ENCODE assay signal across 8 cellular contexts in genomic region chr3:39000008-39000450, GRCh38. TPM values are rescaled to one million over a fixed set of nuclear protein-coding genes. Genes with fewer than 3 reads are reported as not detected.
A peak's percentile ranks its signal among the peaks of the same experiment; 100 is the strongest.
DNase-seq lines count a peak whose midpoint lies in the region; ATAC-seq, FAIRE-seq and TF ChIP-seq lines count a peak whose summit lies in the region.

No MANE protein-coding gene starts in this region.

- no peaks in the 10 kb centered on the region for H3K27me3 ChIP-seq in Loucy (ENCODE audit: insufficient read depth, low read length, poor library complexity, severe bottlenecking)
- no peaks in the 10 kb centered on the region for H3K27me3 ChIP-seq in naive thymus-derived CD4-positive, alpha-beta T cell (ENCODE audit: control insufficient read depth in 2 of 2, insufficient read depth in 2 of 2, low read length in 2 of 2)

- peak; percentile 86 for ATAC-seq in GM21529 (IDR thresholded peaks at IDR 0.05; ENCODE audit: unreplicated experiment)
- peak; percentile 50 for ATAC-seq in naive thymus-derived CD4-positive, alpha-beta T cell

- H3K4me3 Mint-ChIP-seq in naive thymus-derived CD4-positive, alpha-beta T cell: no peak overlapping the region

- H3K36me3 Mint-ChIP-seq in naive thymus-derived CD4-positive, alpha-beta T cell: no peaks in the 10 kb centered on the region

- H3K36me3 ChIP-seq in Loucy (ENCODE audit: insufficient read depth, low read length): no peaks in the 10 kb centered on the region
- no peaks in the 10 kb centered on the region for H3K36me3 ChIP-seq in naive thymus-derived CD4-positive, alpha-beta T cell (ENCODE audit: control insufficient read depth in 2 of 3, insufficient read depth in 3 of 3, low read length in 3 of 3)

- H3K79me2 ChIP-seq in Loucy (ENCODE audit: insufficient read depth, low read length): no peaks in the 10 kb centered on the region

- peak; percentile 82 for FAIRE-seq in endometrium (lab: Jason Lieb, UNC)

- H3K9me2 ChIP-seq in Loucy (replicated peaks; ENCODE audit: low read depth, low read length): no peaks in the 10 kb centered on the region

- H2AFZ ChIP-seq in Loucy (ENCODE audit: low read length): no peak overlapping the region

- CTCF ChIA-PET in naive thymus-derived CD4-positive, alpha-beta T cell (lab: Charles Lee): interaction anchor here (0.5 to 1.8 kb wide), 10 partner anchors 12 to 644 kb away, joined by 3 to 7 read pairs (median 3); partner anchors contain the start of gene EXOG

- H4K20me1 ChIP-seq in Loucy (ENCODE audit: insufficient read depth, low read length, poor library complexity, severe bottlenecking): no peaks in the 10 kb centered on the region

- no peak overlapping the region for H3K9ac ChIP-seq in Loucy (ENCODE audit: low read depth, low read length, poor library complexity, severe bottlenecking)

- H3K4me2 ChIP-seq in Loucy (ENCODE audit: low read depth, low read length, poor library complexity, severe bottlenecking): no peak overlapping the region

- H3K9me3 Mint-ChIP-seq in naive thymus-derived CD4-positive, alpha-beta T cell: no peaks in the 10 kb centered on the region

- no peaks in the 10 kb centered on the region for H3K9me3 ChIP-seq in Loucy (ENCODE audit: insufficient read depth, low read depth, low read length)
- H3K9me3 ChIP-seq in naive thymus-derived CD4-positive, alpha-beta T cell (ENCODE audit: control insufficient read depth in 2 of 3, low read length in 3 of 3): no peaks in the 10 kb centered on the region

- peaks cover 0 to 2% (median 0%) of the 10 kb centered on the region in 7 donors for H3K4me1 Mint-ChIP-seq in naive thymus-derived CD4-positive, alpha-beta T cell

- POLR2A ChIA-PET in naive thymus-derived CD4-positive, alpha-beta T cell (lab: Charles Lee): no interaction called here

- H3K27ac Mint-ChIP-seq in naive thymus-derived CD4-positive, alpha-beta T cell: no peak overlapping the region

- no peaks in the 10 kb centered on the region for H3F3A ChIP-seq in Loucy (ENCODE audit: low read depth)

- peaks cover 5 to 16% (median 13%) of the 10 kb centered on the region in 5 donors for H3K27me3 Mint-ChIP-seq in naive thymus-derived CD4-positive, alpha-beta T cell

- H3K4me1 ChIP-seq in Loucy (ENCODE audit: insufficient read depth, low read length, poor library complexity, severe bottlenecking): no peaks in the 10 kb centered on the region
- H3K4me1 ChIP-seq in naive thymus-derived CD4-positive, alpha-beta T cell (ENCODE audit: control insufficient read depth in 2 of 2, insufficient read depth in 2 of 2, low read length in 2 of 2): no peaks in the 10 kb centered on the region

- intact Hi-C loops in naive thymus-derived CD4-positive, alpha-beta T cell (cut with micrococcal nuclease): loop anchor here (1.0 to 5.0 kb wide), 5 partner anchors 288 to 503 kb away; partner anchors contain the start of gene EXOG (in 1 of the 2)

- DNase-seq in EL: peak; percentile 58
- DNase-seq in RPMI7951 (ENCODE audit: low read depth): peak; percentile 65
- DNase-seq in naive thymus-derived CD4-positive, alpha-beta T cell: peak in 6 of 9 donors; percentile 14 to 39 (median 32)
- DNase-seq in stimulated activated CD4-positive, alpha-beta T cell treated with anti-CD3 and anti-CD28 coated beads, Interleukin-4, amount 100 ng/mL, for 24 hours: no peak
- DNase-seq in UCSD-AML1 (lab: John Stamatoyannopoulos, UW; ENCODE audit: unreplicated experiment): no peak

- H3K27ac ChIP-seq in naive thymus-derived CD4-positive, alpha-beta T cell (ENCODE audit: low read depth, low read length): no peak overlapping the region

- peak; percentile 100 for TF ChIP-seq CTCF in Loucy (conservative IDR thresholded peaks at IDR 0.05; ENCODE audit: low read length)

- H3K4me3 ChIP-seq in Loucy (ENCODE audit: low read length, poor library complexity, severe bottlenecking): no peak overlapping the region
- H3K4me3 ChIP-seq in naive thymus-derived CD4-positive, alpha-beta T cell (ENCODE audit: low read length): no peak overlapping the region

RNA-seq across cellular contexts. Expression of gene SCN11A, which starts 51.7 kb away (rescaled TPM):
- total RNA-seq in RPMI7951 (2014; rRNA removed; shearing (Covaris generic)): not detected in 2 replicates
- total RNA-seq in naive thymus-derived CD4-positive, alpha-beta T cell: under 1 TPM; 0.07 to 0.32 (median 0.19) TPM
- not detected for polyA plus RNA-seq in naive thymus-derived CD4-positive, alpha-beta T cell

RNA-seq across cellular contexts. Expression of gene WDR48, which starts 51.8 kb away (rescaled TPM):
- 26.8 and 26.9 TPM in 2 replicates for total RNA-seq in RPMI7951 (2014; rRNA removed; shearing (Covaris generic))
- total RNA-seq in naive thymus-derived CD4-positive, alpha-beta T cell: 10 to 100 TPM; 46.7 to 97.7 (median 68.0) TPM
- 10 to 100 TPM; 37.5 to 46.6 TPM for polyA plus RNA-seq in naive thymus-derived CD4-positive, alpha-beta T cell

Comparison
In these comparisons a context has a peak if more than half of its experiments do, and no peak if none do; other contexts are left out.
1. DNase-seq: peak in EL (single experiment), RPMI7951 (single experiment) and naive thymus-derived CD4-positive, alpha-beta T cell (6 of 9); none in stimulated activated CD4-positive, alpha-beta T cell treated with anti-CD3 and anti-CD28 coated beads, Interleukin-4, amount 100 ng/mL, for 24 hours (single experiment) and UCSD-AML1 (single experiment).